ENCODE assay signal across 12 cellular contexts in genomic region chr17:77377836-77378235, GRCh38.
DNase-seq lines count a peak whose midpoint lies in the region; ATAC-seq and TF ChIP-seq lines count a peak whose summit lies in the region.
"Had no signal": no experiment of that assay in that cellular context is flagged by ENCODE, and none has a peak within 500 bp of the region (broad histone marks: within the 10 kb centered on the region; RNA-seq: fewer than 3 reads in every experiment).

No MANE protein-coding gene starts in this region.

- TF ChIP-seq POLR2A in right lobe of liver (IDR thresholded peaks at IDR 0.05), result no peak

- peak overlapping the region; percentile 42 to 93 for H3K9ac ChIP-seq in stomach smooth muscle (ENCODE audit: low read length in 2 of 2)
- H3K9ac ChIP-seq: KMS-11 had no signal

- H3K27me3 ChIP-seq in right lobe of liver (no peaks in the 10 kb centered on the region), stomach smooth muscle (ENCODE audit: control insufficient read depth in 1 of 2, insufficient read depth in 2 of 2, low read length in 2 of 2) (no peaks in the 10 kb centered on the region)

- TF ChIP-seq CTCF in WTC11 (IDR thresholded peaks at IDR 0.05) (no peak), right lobe of liver (IDR thresholded peaks at IDR 0.05) (no peak)

- H3K4me3 Mint-ChIP-seq in activated T-cell treated with anti-CD3 and anti-CD28 coated beads, Interleukin-2, amount 50 U/mL, for 24 hours, result no peak overlapping the region
- H3K4me3 Mint-ChIP-seq in WTC11, result no peak overlapping the region

- DNase-seq in activated T-cell treated with anti-CD3 and anti-CD28 coated beads, Interleukin-2, amount 50 U/mL, for 24 hours, result peak; percentile 40
- no peak for DNase-seq in activated T-cell treated with anti-CD3 and anti-CD28 coated beads, Interleukin-2, amount 50 U/mL, for 48 hours
- DNase-seq in WTC11 (ENCODE audit: low spot score) (no peak), right lobe of liver (no peak), NOMO-1 (lab: John Stamatoyannopoulos, UW; ENCODE audit: unreplicated experiment in 2 of 2) (no peak)
- DNase-seq in stimulated activated naive CD4-positive, alpha-beta T cell treated with Interleukin-2 at 50 U/mL for 16 hours (lab: John Stamatoyannopoulos, UW), result no peak
- DNase-seq: activated T-cell treated with anti-CD3 and anti-CD28 coated beads for 4 hours, cerebellar nuclear complex, NCI-H2081 treated with DMSO at 0.1 percent for 48 hours had no signal

- H3K9me3 ChIP-seq in right lobe of liver (no peaks in the 10 kb centered on the region), stomach smooth muscle (ENCODE audit: control insufficient read depth in 2 of 2, low read length in 2 of 2) (no peaks in the 10 kb centered on the region)

- 90% methylated on average over 4 of the region's 7 CpGs for WGBS in right lobe of liver (ENCODE audit: insufficient coverage, low coverage, low lambda C conversion rate, missing lambda C conversion rate)

- H3K36me3 ChIP-seq in right lobe of liver (no peaks in the 10 kb centered on the region), stomach smooth muscle (ENCODE audit: control insufficient read depth in 2 of 2, insufficient read depth in 2 of 2, low read length in 2 of 2) (no peaks in the 10 kb centered on the region)

- H3K27ac Mint-ChIP-seq in activated T-cell treated with anti-CD3 and anti-CD28 coated beads, Interleukin-2, amount 50 U/mL, for 24 hours, result no peak overlapping the region
- H3K27ac Mint-ChIP-seq in WTC11, result peak overlapping the region; percentile 33; the same call in 1 of the 2 replicates

- H3K4me1 ChIP-seq in right lobe of liver (peaks cover 0 to 79% (median 29%) of the 10 kb centered on the region in 4 donors), stomach smooth muscle (ENCODE audit: control insufficient read depth, insufficient read depth, low read length) (peaks cover 85% of the 10 kb centered on the region)

- H3K4me3 ChIP-seq in right lobe of liver, result no peak overlapping the region
- peak overlapping the region in 1 of 2 donors; percentile 93 for H3K4me3 ChIP-seq in stomach smooth muscle (ENCODE audit: low read length in 2 of 2)

- ATAC-seq in WTC11 (no peak), right lobe of liver (no peak), GM21390 (IDR thresholded peaks at IDR 0.05; ENCODE audit: unreplicated experiment) (no peak)

- intact Hi-C loops in right lobe of liver (cut with DNase I), result no loop called here

- no peaks in the 10 kb centered on the region for H3K9me3 Mint-ChIP-seq in activated T-cell treated with anti-CD3 and anti-CD28 coated beads, Interleukin-2, amount 50 U/mL, for 24 hours
- no peaks in the 10 kb centered on the region for H3K9me3 Mint-ChIP-seq in WTC11

- POLR2A ChIA-PET in WTC11 (lab: Charles Lee), result no interaction called here

- CTCF ChIA-PET in WTC11 (lab: Charles Lee), result interaction anchor here (1.1 to 4.6 kb wide), 2 partner anchors 23 to 52 kb away, joined by 4 to 45 read pairs; no protein-coding TSS in a partner anchor

- H3K27me3 Mint-ChIP-seq in activated T-cell treated with anti-CD3 and anti-CD28 coated beads, Interleukin-2, amount 50 U/mL, for 24 hours, result no peaks in the 10 kb centered on the region
- no peaks in the 10 kb centered on the region for H3K27me3 Mint-ChIP-seq in WTC11 (ENCODE audit: low read depth)

- H3K27ac ChIP-seq in right lobe of liver (peak overlapping the region in 2 of 3 donors; percentile 62 to 66), stomach smooth muscle (ENCODE audit: low read length) (peak overlapping the region; percentile 96)
- H3K27ac ChIP-seq: KMS-11 had no signal

- peaks cover 2% of the 10 kb centered on the region for H3K36me3 Mint-ChIP-seq in activated T-cell treated with anti-CD3 and anti-CD28 coated beads, Interleukin-2, amount 50 U/mL, for 24 hours (ENCODE audit: low read depth)
- no peaks in the 10 kb centered on the region for H3K36me3 Mint-ChIP-seq in WTC11

- H3K4me1 Mint-ChIP-seq in activated T-cell treated with anti-CD3 and anti-CD28 coated beads, Interleukin-2, amount 50 U/mL, for 24 hours (ENCODE audit: low read depth), result peaks cover 88% of the 10 kb centered on the region
- peaks cover 79% of the 10 kb centered on the region for H3K4me1 Mint-ChIP-seq in WTC11

TF ChIP-seq in WTC11, 78 proteins besides CTCF, POLR2A, EP300 and RAD21:
- no peak for TF ChIP-seq ATF1 (CRISPR knock-in tag; IDR thresholded peaks at IDR 0.05)
